Comparison of ENCODE assay signal across 8 cellular contexts in the genomic region with DNA sequence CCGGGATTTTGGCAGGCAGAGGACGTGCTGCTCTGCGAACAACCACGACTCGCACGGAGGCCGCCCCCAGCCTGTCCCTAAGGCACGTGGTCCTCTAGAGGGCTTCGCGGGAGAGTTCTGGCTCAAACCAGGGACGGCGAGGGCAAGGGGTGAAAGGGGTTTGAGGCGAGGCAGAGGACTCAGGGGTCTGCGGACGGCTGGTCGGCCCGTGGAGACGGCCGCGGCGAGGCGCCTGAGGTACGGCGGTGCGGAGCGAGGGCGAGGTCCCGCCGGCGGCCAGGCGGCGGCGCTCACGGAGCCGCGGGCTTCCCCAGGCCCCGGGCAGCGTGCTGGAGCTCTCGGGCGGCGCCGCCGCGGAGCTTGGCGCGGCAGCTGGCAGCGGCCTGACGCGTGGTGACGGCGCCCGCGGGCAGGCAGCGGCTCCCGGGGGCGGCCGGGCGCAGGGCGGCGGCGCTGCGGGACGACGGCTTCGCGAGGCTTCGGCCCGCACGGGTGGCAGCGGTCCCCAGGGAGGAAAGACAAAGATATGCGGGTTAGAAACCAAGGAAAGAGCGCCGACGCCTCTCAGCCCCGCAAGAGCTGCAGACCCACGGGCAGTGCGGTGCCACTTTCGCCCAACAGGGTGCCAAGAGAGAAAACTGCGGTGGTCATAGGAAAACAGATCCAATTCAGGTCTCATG. TPM values are rescaled to one million over a fixed set of nuclear protein-coding genes. Genes with fewer than 3 reads are reported as not detected.
DNase-seq lines count a peak whose midpoint lies in the region; ATAC-seq, FAIRE-seq and TF ChIP-seq lines count a peak whose summit lies in the region.

No MANE protein-coding gene starts in this region.

- CTCF ChIA-PET in HEK293 (lab: Yijun Ruan, JAX) (interaction anchor here (0.6 to 3.3 kb wide), 22 partner anchors 9 to 629 kb away, joined by 3 to 22 read pairs (median 4); a partner anchor contains a TSS), GM12878 (lab: Yijun Ruan, JAX) (interaction anchor here (0.6 to 3.8 kb wide), 23 partner anchors 9 to 281 kb away, joined by 3 to 19 read pairs (median 4); no protein-coding TSS in a partner anchor)

- H3K27ac ChIP-seq in HEK293 (ENCODE audit: extremely low read depth, low read depth, low read length), result no peak overlapping the region
- no peak overlapping the region for H3K27ac ChIP-seq in GM12878 (ENCODE audit: control insufficient read depth, insufficient read depth)
- H3K27ac ChIP-seq in smooth muscle cell (ENCODE audit: low read depth), result no peak overlapping the region

- RAD21 ChIA-PET in GM12878 (lab: Charles Lee; ENCODE audit: unreplicated experiment), result interaction anchor here (0.7 to 2.1 kb wide), 10 partner anchors 57 to 862 kb away, joined by 3 to 20 read pairs (median 4); no protein-coding TSS in a partner anchor

- H3F3A ChIP-seq in smooth muscle cell (ENCODE audit: low read depth), result no peaks in the 10 kb centered on the region

- H3K4me3 ChIP-seq in HEK293 (ENCODE audit: low read depth, low read length) (peak overlapping the region; percentile 31), GM12878 (peak overlapping the region; percentile 48; the same call in 1 of the 2 replicates), smooth muscle cell (peak overlapping the region; percentile 48)

- H3K36me3 ChIP-seq in HEK293 (ENCODE audit: control insufficient read depth in 2 of 2, insufficient read depth in 1 of 2, low read length in 2 of 2), result no peaks in the 10 kb centered on the region
- no peaks in the 10 kb centered on the region for H3K36me3 ChIP-seq in GM12878 (ENCODE audit: control insufficient read depth in 2 of 2, insufficient read depth in 2 of 2, low read length in 1 of 2)
- H3K36me3 ChIP-seq in smooth muscle cell (ENCODE audit: low read depth), result no peaks in the 10 kb centered on the region

- H3K9me3 ChIP-seq in HEK293 (ENCODE audit: control insufficient read depth, insufficient read depth, low read depth, low read length), result no peaks in the 10 kb centered on the region
- no peaks in the 10 kb centered on the region for H3K9me3 ChIP-seq in GM12878 (replicated peaks; ENCODE audit: control insufficient read depth, insufficient read depth, low read length)
- peaks cover under 1% of the 10 kb centered on the region for H3K9me3 ChIP-seq in smooth muscle cell (replicated peaks; ENCODE audit: low read depth)

- H4K20me1 ChIP-seq in GM12878 (ENCODE audit: control insufficient read depth, insufficient read depth) (no peaks in the 10 kb centered on the region), smooth muscle cell (ENCODE audit: low read depth) (no peaks in the 10 kb centered on the region)

- TF ChIP-seq CTCF in HEK293 (tag by site-specific recombination; IDR thresholded peaks at IDR 0.05) (peak; percentile 5; the same call in 1 of the 2 replicates), GM12878 (IDR thresholded peaks at IDR 0.05 in 2 of 3, conservative IDR thresholded peaks at IDR 0.05 in 1 of 3; ENCODE audit: control insufficient read depth in 2 of 3, extremely low read depth in 1 of 3, insufficient read depth in 1 of 3, low read depth in 3 of 3, low read length in 3 of 3) (peak; percentile 47 to 79 (median 57); a peak in 5 of 6 replicates), smooth muscle cell (IDR thresholded peaks at IDR 0.05; ENCODE audit: borderline replicate concordance, insufficient read depth, poor library complexity, severe bottlenecking) (peak; percentile 28)

- 0 out of 2 replicates have a peak, but pooled peaks have one; percentile 17 for TF ChIP-seq POLR2A in GM12878 (IDR thresholded peaks at IDR 0.05; ENCODE audit: low read depth, low read length)

- H3K27me3 ChIP-seq in GM12878 (replicated peaks in 1 of 2; ENCODE audit: control insufficient read depth in 2 of 2, insufficient read depth in 2 of 2, low read length in 1 of 2) (no peaks in the 10 kb centered on the region), smooth muscle cell (ENCODE audit: low read depth) (no peaks in the 10 kb centered on the region)

- no peak for TF ChIP-seq EP300 in GM12878 (IDR thresholded peaks at IDR 0.05; ENCODE audit: borderline replicate concordance in 1 of 2, control insufficient read depth in 1 of 2, low read depth in 2 of 2, low read length in 2 of 2)

- no peaks in the 10 kb centered on the region for H3K79me2 ChIP-seq in GM12878 (ENCODE audit: control insufficient read depth, insufficient read depth, low read length)
- no peaks in the 10 kb centered on the region for H3K79me2 ChIP-seq in smooth muscle cell (ENCODE audit: low read depth)

- ATAC-seq in GM12878, result peak; percentile 99

- SMC1A ChIA-PET in GM12878 (lab: Charles Lee; ENCODE audit: uncharacterized antibody, unreplicated experiment), result interaction anchor here (0.6 to 2.8 kb wide), 6 partner anchors 17 to 763 kb away, joined by 3 to 17 read pairs (median 3); no protein-coding TSS in a partner anchor

- H3K9ac ChIP-seq in GM12878 (ENCODE audit: control insufficient read depth, insufficient read depth, low read length) (no peak overlapping the region), smooth muscle cell (ENCODE audit: low read depth) (no peak overlapping the region)

- POLR2A ChIA-PET in HEK293 (lab: Yijun Ruan, JAX), result interaction anchor here (1.5 kb wide), 1 partner anchor 45 kb away, joined by 3 read pairs; a partner anchor contains a TSS
- POLR2A ChIA-PET in GM12878 (lab: Charles Lee), result no interaction called here

- 10% methylated on average over 60 of the region's 79 CpGs for WGBS in GM12878 (ENCODE audit: insufficient coverage, insufficient replicate concordance, low lambda C conversion rate, missing lambda C conversion rate)
- WGBS in smooth muscle cell (ENCODE audit: low lambda C conversion rate), result 7% methylated on average over 70 of the region's 79 CpGs

- H2AFZ ChIP-seq in GM12878 (ENCODE audit: control insufficient read depth, low read depth, low read length) (peak overlapping the region; percentile 62), smooth muscle cell (ENCODE audit: low read depth) (no peak overlapping the region)

- H3K4me2 ChIP-seq in GM12878 (ENCODE audit: control insufficient read depth, insufficient read depth) (peak overlapping the region; percentile 86), smooth muscle cell (peak overlapping the region; percentile 87)

- BruUV-seq in GM12878 (replicated peaks; lab: Mats Ljungman, UMichigan), result no TSS peak

- peak; percentile 13 for FAIRE-seq in GM12878 (lab: Jason Lieb, UNC)

- peak; percentile 36; the same call in 1 of the 2 replicates for TF ChIP-seq RAD21 in GM12878 (IDR thresholded peaks at IDR 0.05; ENCODE audit: insufficient read depth, low read depth, low read length)

- H3K4me1 ChIP-seq in HEK293 (ENCODE audit: control insufficient read depth, insufficient read depth, low read length) (no peaks in the 10 kb centered on the region), GM12878 (ENCODE audit: control insufficient read depth, insufficient read depth, low read length) (no peaks in the 10 kb centered on the region), smooth muscle cell (ENCODE audit: low read depth) (peaks cover 5% of the 10 kb centered on the region)

- in situ Hi-C loops in GM12878 (cut with MboI), result loop anchor here (5.0 kb wide), 1 partner anchor 100 kb away; no protein-coding TSS in a partner anchor

- intact Hi-C loops in GM12878 (cut with micrococcal nuclease; ENCODE audit: unreplicated experiment), result loop anchor here (2.0 to 5.0 kb wide), 2 partner anchors 99 to 165 kb away; no protein-coding TSS in a partner anchor

- DNase-seq in GF-D8 (lab: John Stamatoyannopoulos, UW) (peak; percentile 30), NAMALWA (ENCODE audit: low spot score) (peak; percentile 75), T-helper 22 cell (ENCODE audit: low read depth) (peak; percentile 43), GM12878 (ENCODE audit: low read depth, low spot score) (no peak), iPS DF 4.7 (ENCODE audit: extremely low read depth, low spot score) (peak; percentile 19), smooth muscle cell (lab: John Stamatoyannopoulos, UW; ENCODE audit: unreplicated experiment) (peak; percentile 26), NCI-H187 treated with DMSO at 0.1 percent for 48 hours (lab: John Stamatoyannopoulos, UW) (no peak)

TF ChIP-seq in GM12878, 131 proteins besides CTCF, POLR2A, EP300 and RAD21 (continues in another document):
- TF ChIP-seq SMARCA5 (IDR thresholded peaks at IDR 0.05) (peak; percentile 90; the same call in 1 of the 2 replicates), NR2F1 (conservative IDR thresholded peaks at IDR 0.05) (peak; percentile 32; the same call in 1 of the 2 replicates), STAT1 (conservative IDR thresholded peaks at IDR 0.05) (no peak), GATAD2B (conservative IDR thresholded peaks at IDR 0.05; ENCODE audit: low read depth) (peak; percentile 67), TCF12 (IDR thresholded peaks at IDR 0.05; ENCODE audit: low read depth, low read length) (peak; percentile 52; the same call in 1 of the 2 replicates)
- TF ChIP-seq, protein P1, sequence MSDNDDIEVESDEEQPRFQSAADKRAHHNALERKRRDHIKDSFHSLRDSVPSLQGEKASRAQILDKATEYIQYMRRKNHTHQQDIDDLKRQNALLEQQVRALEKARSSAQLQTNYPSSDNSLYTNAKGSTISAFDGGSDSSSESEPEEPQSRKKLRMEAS (IDR thresholded peaks at IDR 0.05; ENCODE audit: low read depth, low read length), result peak; percentile 44; the same call in 1 of the 2 replicates

RNA-seq across cellular contexts. Expression of a gene that starts 44.8 kb away (rescaled TPM):
- 74.0 and 78.7 TPM in 2 replicates for total RNA-seq in GM12878 (2013; cell fraction: nucleolus; rRNA removed)
- total RNA-seq in GM12878 (2014; rRNA removed) (14.5 and 16.7 TPM in 2 replicates), GM12878 (2014; rRNA removed; fragmentation: Illumina TruSeq; extraction: Trizol) (33.9 and 34.3 TPM in 2 replicates), GM12878 (2021) (28.5 and 31.2 TPM in 2 replicates), smooth muscle cell (23.5 and 31.4 TPM in 2 replicates)
- polyA plus RNA-seq in GM12878 (2011; ENCODE audit: low read depth), result 6.9 TPM
- polyA plus RNA-seq in GM12878 (2011; rRNA removed) (23.0 and 31.8 TPM in 2 replicates), GM12878 (2014; fragmentation: Illumina TruSeq; extraction: Trizol) (24.5 and 38.1 TPM in 2 replicates), GM12878 (2014; fragmentation: Nextera tagmentation; extraction: Ambion mirVana) (1 to 10 TPM; 6.8 to 7.4 TPM), GM12878 (2014; rRNA removed) (11.0 and 11.8 TPM in 2 replicates), GM12878 (2016; fragmentation: Nextera tagmentation; extraction: Ambion mirVana) (10 to 100 TPM; 26.6 to 27.6 TPM), smooth muscle cell (12.8 and 13.7 TPM in 2 replicates)
- 8.9 and 13.6 TPM in 2 replicates for polyA plus RNA-seq in GM12878 (2011; cell fraction: cytosol; rRNA removed)
- 16.8 and 17.5 TPM in 2 replicates for polyA plus RNA-seq in GM12878 (2011; cell fraction: nucleus; rRNA removed)
- polyA plus RNA-seq in GM12878 (2012), result 11.8 and 13.5 TPM in 2 replicates
- 18.2 and 29.6 TPM in 2 replicates for polyA minus RNA-seq in GM12878 (2011; rRNA and poly(A)+ RNA removed)
- 17.6 and 20.5 TPM in 2 replicates for polyA minus RNA-seq in GM12878 (2011; cell fraction: cytosol; rRNA and poly(A)+ RNA removed)
- polyA minus RNA-seq in GM12878 (2011; cell fraction: nucleus; rRNA and poly(A)+ RNA removed), result 29.5 and 47.8 TPM in 2 replicates

Comparison
In these comparisons a context has a peak if more than half of its experiments do, and no peak if none do; other contexts are left out.
1. DNase-seq: peak in GF-D8 (single experiment), NAMALWA (single experiment), T-helper 22 cell (single experiment), iPS DF 4.7 (single experiment) and smooth muscle cell (single experiment); none in GM12878 (single experiment) and NCI-H187 treated with DMSO at 0.1 percent for 48 hours (single experiment).
2. CTCF ChIP-seq: peak in every context shown above with its lines; median percentile 57 in GM12878; 28 in smooth muscle cell; 5 in HEK293.
3. Peak in every context shown above with its lines, with median percentiles within 50 percentile points of each other: H3K4me3 ChIP-seq.